In genomic region chr7:118298771-118299170, GRCh38 we compare ENCODE assay signal across 21 cellular contexts.
"Had no signal": no experiment of that assay in that cellular context is flagged by ENCODE, and none has a peak within 500 bp of the region (broad histone marks: within the 10 kb centered on the region; RNA-seq: fewer than 3 reads in every experiment).

No MANE protein-coding gene starts in this region.

- ATAC-seq: mucosa of descending colon; naive thymus-derived CD4-positive, alpha-beta T cell; natural killer cell treated with Interleukin-12 subunit alpha and Interleukin-12 subunit beta and Interleukin-15 and Interleukin-18, amount 100 ng/mL, for 72 hours; right lobe of liver; stimulated activated naive B cell treated with anti-CD40 and anti-IgM and Interleukin-4, amounts not matched to agents 10 μg/mL and 1 μg/mL and 100 μg/mL, for 72 hours; stimulated activated naive CD8-positive, alpha-beta T cell treated with anti-CD3 and anti-CD28 coated beads, Interleukin-15, Interleukin-2, amounts not matched to agents 100 U/mL and 50 U/mL, for 24 hours; upper lobe of right lung had no signal

- H3K36me3 ChIP-seq: left ventricle myocardium inferior, ovary, right atrium auricular region, right lobe of liver, stomach, thyroid gland, upper lobe of right lung, uterus had no signal

- H3K27ac ChIP-seq: left ventricle myocardium inferior, ovary, right atrium auricular region, right lobe of liver, stomach, testis, thyroid gland, upper lobe of right lung, uterus had no signal

- H3K4me3 ChIP-seq: left ventricle myocardium inferior, lung, mucosa of descending colon, ovary, right atrium auricular region, right lobe of liver, smooth muscle cell, stomach, testis, thyroid gland, upper lobe of right lung, uterus had no signal

- H3K27me3 ChIP-seq: ovary, right atrium auricular region, right lobe of liver, stomach, testis, thyroid gland, upper lobe of right lung, uterus had no signal

- H3K9me3 ChIP-seq: left ventricle myocardium inferior, mucosa of descending colon, ovary, right atrium auricular region, right lobe of liver, stomach, testis, thyroid gland, upper lobe of right lung, uterus had no signal

- DNase-seq: islet precursor cell; left ventricle myocardium inferior; midbrain; mucosa of descending colon; naive thymus-derived CD4-positive, alpha-beta T cell; ovary; right lobe of liver; stimulated activated CD4-positive, alpha-beta T cell treated with anti-CD3 and anti-CD28 coated beads, Interleukin-2, amount 100 ng/mL, for 24 hours; stimulated activated CD4-positive, alpha-beta T cell treated with anti-CD3 and anti-CD28 coated beads, Interleukin-4, amount 100 ng/mL, for 1 hour; stimulated activated naive B cell treated with anti-CD40 and anti-IgM and Interleukin-4, amounts not matched to agents 10 μg/mL and 1 μg/mL and 100 μg/mL, for 72 hours; stimulated activated naive CD8-positive, alpha-beta T cell treated with anti-CD3 and anti-CD28 coated beads, Interleukin-15, Interleukin-2, amounts not matched to agents 100 U/mL and 50 U/mL, for 24 hours; stomach; testis; thyroid gland; trophoblast cell; upper lobe of right lung; uterus had no signal

- H3K4me1 ChIP-seq: left ventricle myocardium inferior, right atrium auricular region, right lobe of liver, stomach, testis, thyroid gland, upper lobe of right lung, uterus had no signal
